In the genomic region with DNA sequence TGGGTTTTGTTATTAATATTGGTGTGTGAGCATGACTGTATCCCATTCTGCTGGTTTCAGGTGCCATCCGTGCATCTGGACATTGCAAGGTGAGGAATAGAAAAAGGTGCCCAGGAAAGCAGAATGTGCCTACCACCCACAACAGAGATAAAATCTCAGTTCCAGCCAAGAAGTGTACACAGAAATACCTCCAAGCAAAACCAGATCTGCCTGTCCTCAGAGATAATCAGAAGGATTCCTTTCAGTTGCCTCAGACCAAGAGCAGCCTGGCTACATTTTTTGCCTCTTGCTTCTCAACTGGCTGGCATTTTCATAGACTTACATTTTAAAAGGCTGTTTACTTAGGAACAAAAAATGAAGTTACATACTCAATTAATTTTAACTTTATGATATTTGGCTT, we compare ENCODE assay signal across 1 cellular context.
A peak's percentile ranks its signal among the peaks of the same experiment; 100 is the strongest.
TF ChIP-seq lines count a peak whose summit lies in the region.

No MANE protein-coding gene starts in this region.

TF ChIP-seq in IMR-90, 13 proteins besides CTCF, POLR2A, EP300 and RAD21 (continued from another document):
- TF ChIP-seq CEBPB (IDR thresholded peaks at IDR 0.05; ENCODE audit: low read depth, low read length) (peak; percentile 47; the same call in 1 of the 2 replicates), FOS (IDR thresholded peaks at IDR 0.05; ENCODE audit: low read depth, low read length) (no peak), SMC3 (IDR thresholded peaks at IDR 0.05; ENCODE audit: low read depth, low read length) (no peak)
